22 cellular contexts compared by ENCODE assay signal in the genomic region with DNA sequence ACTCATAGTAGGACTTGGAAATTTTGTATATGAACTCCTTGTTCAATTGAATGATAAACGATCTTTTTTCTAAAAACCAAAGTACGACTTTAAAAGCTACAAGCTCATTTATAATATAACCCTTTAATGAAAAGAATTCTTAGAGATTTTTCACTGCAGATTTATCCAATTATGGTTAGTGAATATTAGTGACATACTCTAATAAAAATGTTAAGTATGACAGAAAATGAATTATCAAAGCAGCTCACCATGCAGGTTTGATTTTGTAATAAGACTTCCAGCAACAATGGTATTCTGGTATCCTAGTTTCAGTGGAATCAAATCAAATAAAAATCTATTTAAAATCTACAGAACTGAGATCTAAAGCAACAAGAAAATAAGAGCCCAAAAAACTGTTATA.
"Had no signal": no experiment of that assay in that cellular context is flagged by ENCODE, and none has a peak within 500 bp of the region (broad histone marks: within the 10 kb centered on the region; RNA-seq: fewer than 3 reads in every experiment).

No MANE protein-coding gene starts in this region.

- ATAC-seq: foreskin keratinocyte, gastroesophageal sphincter, heart right ventricle, left cardiac atrium, left lung, left ventricle myocardium superior, lower lobe of right lung, mucosa of descending colon had no signal

- H3K9me3 Mint-ChIP-seq: immature natural killer cell, naive B cell had no signal

- H3K4me3 ChIP-seq: coronary artery, dorsolateral prefrontal cortex, esophagus muscularis mucosa, gastroesophageal sphincter, heart right ventricle, left lung, lower lobe of right lung, mucosa of descending colon had no signal

- FAIRE-seq: endothelial cell of umbilical vein, keratinocyte had no signal

- H3K9me3 ChIP-seq: esophagus muscularis mucosa, gastroesophageal sphincter, heart right ventricle, left lung, lower lobe of right lung, mucosa of descending colon had no signal

- H3K4me1 ChIP-seq: foreskin keratinocyte, gastroesophageal sphincter, heart right ventricle, left lung, lower lobe of right lung had no signal

- H3K4me3 Mint-ChIP-seq: immature natural killer cell, mesothelial cell of epicardium, naive B cell had no signal

- DNase-seq: dermis blood vessel endothelial cell; dorsolateral prefrontal cortex; effector CD4-positive, alpha-beta T cell; effector memory CD4-positive, alpha-beta T cell; foreskin keratinocyte; head of caudate nucleus; heart right ventricle; hippocampal formation; immature natural killer cell; left cardiac atrium; left lung; left ventricle myocardium superior; lower lobe of right lung; mesenchymal stem cell; mucosa of descending colon; naive B cell had no signal

- H3K27me3 ChIP-seq: dorsolateral prefrontal cortex, esophagus muscularis mucosa, foreskin keratinocyte, gastroesophageal sphincter, heart right ventricle, left lung had no signal

- H3K27ac Mint-ChIP-seq: immature natural killer cell, naive B cell had no signal

- H3K27me3 Mint-ChIP-seq: naive B cell had no signal

- H3K27ac ChIP-seq: coronary artery, dorsolateral prefrontal cortex, esophagus muscularis mucosa, foreskin keratinocyte, gastroesophageal sphincter, heart right ventricle, left lung, lower lobe of right lung had no signal
